In genomic region chr19:7577422-7577821, GRCh38 we compare ENCODE assay signal across 3 cellular contexts. TPM values are rescaled to one million over a fixed set of nuclear protein-coding genes. Genes with fewer than 3 reads are reported as not detected.
"Had no signal": no experiment of that assay in that cellular context is flagged by ENCODE, and none has a peak within 500 bp of the region (broad histone marks: within the 10 kb centered on the region; RNA-seq: fewer than 3 reads in every experiment).

No MANE protein-coding gene starts in this region.

RNA-seq across cellular contexts. Expression of gene CAMSAP3, which starts 18.2 kb away (rescaled TPM):
- total RNA-seq: aorta, ascending aorta, cardiac septum had no signal

RNA-seq across cellular contexts. Expression of gene PET100, which starts 52.2 kb away (rescaled TPM):
- total RNA-seq: ascending aorta had no signal
